ENCODE assay signal across 1 cellular context in the genomic region with DNA sequence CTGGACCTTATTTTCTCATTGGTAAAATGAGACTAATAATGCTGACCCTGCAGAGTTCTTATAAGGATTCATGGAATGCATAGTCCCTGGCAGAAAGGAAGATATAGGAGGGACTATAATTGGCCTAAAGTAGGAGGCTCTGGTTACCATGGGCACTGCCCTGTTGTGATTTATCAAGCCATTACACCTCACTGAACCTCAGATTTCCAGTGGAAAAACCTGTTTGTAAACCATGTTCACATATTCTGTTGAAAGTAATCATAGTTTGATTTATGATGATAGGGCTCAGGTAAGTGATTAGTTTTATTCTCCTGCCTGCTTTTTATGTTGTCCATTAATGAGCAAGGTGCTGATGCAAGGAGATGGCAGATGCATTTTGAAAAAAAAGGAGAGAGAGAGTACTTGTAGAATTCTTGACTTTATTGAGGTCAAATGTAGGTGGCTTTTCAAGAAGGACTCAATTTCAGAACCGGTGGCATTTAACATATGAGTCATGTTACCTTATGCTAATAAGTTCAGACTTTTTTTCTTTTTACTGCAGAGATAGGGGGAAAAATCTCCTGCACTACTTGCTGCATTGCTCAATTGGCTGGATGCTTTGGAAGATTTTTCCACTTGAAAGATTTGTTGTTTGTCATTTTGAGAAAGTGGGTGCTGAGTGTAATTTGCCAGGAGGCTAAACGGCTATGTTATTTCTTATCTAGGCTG.
A peak's percentile ranks its signal among the peaks of the same experiment; 100 is the strongest.
TF ChIP-seq lines count a peak whose summit lies in the region.

No MANE protein-coding gene starts in this region.

TF ChIP-seq in HEK293, 187 proteins besides CTCF, POLR2A, EP300 and RAD21 (continued from another document and continues in another):
- TF ChIP-seq, protein P1, sequence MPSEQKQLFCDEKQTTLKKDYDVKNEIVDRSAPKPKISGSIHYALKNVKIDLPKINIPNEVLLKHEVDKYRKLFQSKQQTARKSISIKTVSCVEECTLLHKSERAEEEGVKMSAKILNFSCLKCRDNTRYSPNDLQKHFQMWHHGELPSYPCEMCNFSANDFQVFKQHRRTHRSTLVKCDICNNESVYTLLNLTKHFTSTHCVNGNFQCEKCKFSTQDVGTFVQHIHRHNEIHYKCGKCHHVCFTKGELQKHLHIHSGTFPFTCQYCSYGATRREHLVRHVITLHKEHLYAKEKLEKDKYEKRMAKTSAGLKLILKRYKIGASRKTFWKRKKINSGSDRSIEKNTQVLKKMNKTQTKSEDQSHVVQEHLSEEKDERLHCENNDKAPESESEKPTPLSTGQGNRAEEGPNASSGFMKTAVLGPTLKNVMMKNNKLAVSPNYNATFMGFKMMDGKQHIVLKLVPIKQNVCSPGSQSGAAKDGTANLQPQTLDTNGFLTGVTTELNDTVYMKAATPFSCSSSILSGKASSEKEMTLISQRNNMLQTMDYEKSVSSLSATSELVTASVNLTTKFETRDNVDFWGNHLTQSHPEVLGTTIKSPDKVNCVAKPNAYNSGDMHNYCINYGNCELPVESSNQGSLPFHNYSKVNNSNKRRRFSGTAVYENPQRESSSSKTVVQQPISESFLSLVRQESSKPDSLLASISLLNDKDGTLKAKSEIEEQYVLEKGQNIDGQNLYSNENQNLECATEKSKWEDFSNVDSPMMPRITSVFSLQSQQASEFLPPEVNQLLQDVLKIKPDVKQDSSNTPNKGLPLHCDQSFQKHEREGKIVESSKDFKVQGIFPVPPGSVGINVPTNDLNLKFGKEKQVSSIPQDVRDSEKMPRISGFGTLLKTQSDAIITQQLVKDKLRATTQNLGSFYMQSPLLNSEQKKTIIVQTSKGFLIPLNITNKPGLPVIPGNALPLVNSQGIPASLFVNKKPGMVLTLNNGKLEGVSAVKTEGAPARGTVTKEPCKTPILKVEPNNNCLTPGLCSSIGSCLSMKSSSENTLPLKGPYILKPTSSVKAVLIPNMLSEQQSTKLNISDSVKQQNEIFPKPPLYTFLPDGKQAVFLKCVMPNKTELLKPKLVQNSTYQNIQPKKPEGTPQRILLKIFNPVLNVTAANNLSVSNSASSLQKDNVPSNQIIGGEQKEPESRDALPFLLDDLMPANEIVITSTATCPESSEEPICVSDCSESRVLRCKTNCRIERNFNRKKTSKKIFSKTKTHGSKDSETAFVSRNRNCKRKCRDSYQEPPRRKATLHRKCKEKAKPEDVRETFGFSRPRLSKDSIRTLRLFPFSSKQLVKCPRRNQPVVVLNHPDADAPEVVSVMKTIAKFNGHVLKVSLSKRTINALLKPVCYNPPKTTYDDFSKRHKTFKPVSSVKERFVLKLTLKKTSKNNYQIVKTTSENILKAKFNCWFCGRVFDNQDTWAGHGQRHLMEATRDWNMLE (tag by site-specific recombination; conservative IDR thresholded peaks at IDR 0.05; ENCODE audit: low read depth), result no peak
- TF ChIP-seq, protein P2, sequence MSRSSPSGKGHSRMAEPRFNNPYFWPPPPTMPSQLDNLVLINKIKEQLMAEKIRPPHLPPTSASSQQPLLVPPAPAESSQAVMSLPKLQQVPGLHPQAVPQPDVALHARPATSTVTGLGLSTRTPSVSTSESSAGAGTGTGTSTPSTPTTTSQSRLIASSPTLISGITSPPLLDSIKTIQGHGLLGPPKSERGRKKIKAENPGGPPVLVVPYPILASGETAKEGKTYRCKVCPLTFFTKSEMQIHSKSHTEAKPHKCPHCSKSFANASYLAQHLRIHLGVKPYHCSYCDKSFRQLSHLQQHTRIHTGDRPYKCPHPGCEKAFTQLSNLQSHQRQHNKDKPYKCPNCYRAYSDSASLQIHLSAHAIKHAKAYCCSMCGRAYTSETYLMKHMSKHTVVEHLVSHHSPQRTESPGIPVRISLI (tag by site-specific recombination; IDR thresholded peaks at IDR 0.05), result peak; percentile 81
- TF ChIP-seq, protein P3, sequence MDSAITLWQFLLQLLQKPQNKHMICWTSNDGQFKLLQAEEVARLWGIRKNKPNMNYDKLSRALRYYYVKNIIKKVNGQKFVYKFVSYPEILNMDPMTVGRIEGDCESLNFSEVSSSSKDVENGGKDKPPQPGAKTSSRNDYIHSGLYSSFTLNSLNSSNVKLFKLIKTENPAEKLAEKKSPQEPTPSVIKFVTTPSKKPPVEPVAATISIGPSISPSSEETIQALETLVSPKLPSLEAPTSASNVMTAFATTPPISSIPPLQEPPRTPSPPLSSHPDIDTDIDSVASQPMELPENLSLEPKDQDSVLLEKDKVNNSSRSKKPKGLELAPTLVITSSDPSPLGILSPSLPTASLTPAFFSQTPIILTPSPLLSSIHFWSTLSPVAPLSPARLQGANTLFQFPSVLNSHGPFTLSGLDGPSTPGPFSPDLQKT (IDR thresholded peaks at IDR 0.05; ENCODE audit: borderline replicate concordance, low read depth, low read length), result no peak
- TF ChIP-seq GLI2 (tag by site-specific recombination; IDR thresholded peaks at IDR 0.05; ENCODE audit: borderline replicate concordance, low read depth), result no peak
- TF ChIP-seq, protein P4, sequence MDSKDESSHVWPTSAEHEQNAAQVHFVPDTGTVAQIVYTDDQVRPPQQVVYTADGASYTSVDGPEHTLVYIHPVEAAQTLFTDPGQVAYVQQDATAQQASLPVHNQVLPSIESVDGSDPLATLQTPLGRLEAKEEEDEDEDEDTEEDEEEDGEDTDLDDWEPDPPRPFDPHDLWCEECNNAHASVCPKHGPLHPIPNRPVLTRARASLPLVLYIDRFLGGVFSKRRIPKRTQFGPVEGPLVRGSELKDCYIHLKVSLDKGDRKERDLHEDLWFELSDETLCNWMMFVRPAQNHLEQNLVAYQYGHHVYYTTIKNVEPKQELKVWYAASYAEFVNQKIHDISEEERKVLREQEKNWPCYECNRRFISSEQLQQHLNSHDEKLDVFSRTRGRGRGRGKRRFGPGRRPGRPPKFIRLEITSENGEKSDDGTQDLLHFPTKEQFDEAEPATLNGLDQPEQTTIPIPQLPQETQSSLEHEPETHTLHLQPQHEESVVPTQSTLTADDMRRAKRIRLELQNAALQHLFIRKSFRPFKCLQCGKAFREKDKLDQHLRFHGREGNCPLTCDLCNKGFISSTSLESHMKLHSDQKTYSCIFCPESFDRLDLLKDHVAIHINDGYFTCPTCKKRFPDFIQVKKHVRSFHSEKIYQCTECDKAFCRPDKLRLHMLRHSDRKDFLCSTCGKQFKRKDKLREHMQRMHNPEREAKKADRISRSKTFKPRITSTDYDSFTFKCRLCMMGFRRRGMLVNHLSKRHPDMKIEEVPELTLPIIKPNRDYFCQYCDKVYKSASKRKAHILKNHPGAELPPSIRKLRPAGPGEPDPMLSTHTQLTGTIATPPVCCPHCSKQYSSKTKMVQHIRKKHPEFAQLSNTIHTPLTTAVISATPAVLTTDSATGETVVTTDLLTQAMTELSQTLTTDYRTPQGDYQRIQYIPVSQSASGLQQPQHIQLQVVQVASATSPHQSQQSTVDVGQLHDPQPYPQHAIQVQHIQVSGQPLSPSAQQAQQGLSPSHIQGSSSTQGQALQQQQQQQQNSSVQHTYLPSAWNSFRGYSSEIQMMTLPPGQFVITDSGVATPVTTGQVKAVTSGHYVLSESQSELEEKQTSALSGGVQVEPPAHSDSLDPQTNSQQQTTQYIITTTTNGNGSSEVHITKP (tag by site-specific recombination; IDR thresholded peaks at IDR 0.05), result peak; percentile 10
- TF ChIP-seq BCL11A (tag by site-specific recombination; IDR thresholded peaks at IDR 0.05; ENCODE audit: low read depth), result 0 out of 2 replicates have a peak, but pooled peaks have one; percentile 13
- no peak for TF ChIP-seq ZNF600 (tag by site-specific recombination; IDR thresholded peaks at IDR 0.05)
- TF ChIP-seq, protein P5, sequence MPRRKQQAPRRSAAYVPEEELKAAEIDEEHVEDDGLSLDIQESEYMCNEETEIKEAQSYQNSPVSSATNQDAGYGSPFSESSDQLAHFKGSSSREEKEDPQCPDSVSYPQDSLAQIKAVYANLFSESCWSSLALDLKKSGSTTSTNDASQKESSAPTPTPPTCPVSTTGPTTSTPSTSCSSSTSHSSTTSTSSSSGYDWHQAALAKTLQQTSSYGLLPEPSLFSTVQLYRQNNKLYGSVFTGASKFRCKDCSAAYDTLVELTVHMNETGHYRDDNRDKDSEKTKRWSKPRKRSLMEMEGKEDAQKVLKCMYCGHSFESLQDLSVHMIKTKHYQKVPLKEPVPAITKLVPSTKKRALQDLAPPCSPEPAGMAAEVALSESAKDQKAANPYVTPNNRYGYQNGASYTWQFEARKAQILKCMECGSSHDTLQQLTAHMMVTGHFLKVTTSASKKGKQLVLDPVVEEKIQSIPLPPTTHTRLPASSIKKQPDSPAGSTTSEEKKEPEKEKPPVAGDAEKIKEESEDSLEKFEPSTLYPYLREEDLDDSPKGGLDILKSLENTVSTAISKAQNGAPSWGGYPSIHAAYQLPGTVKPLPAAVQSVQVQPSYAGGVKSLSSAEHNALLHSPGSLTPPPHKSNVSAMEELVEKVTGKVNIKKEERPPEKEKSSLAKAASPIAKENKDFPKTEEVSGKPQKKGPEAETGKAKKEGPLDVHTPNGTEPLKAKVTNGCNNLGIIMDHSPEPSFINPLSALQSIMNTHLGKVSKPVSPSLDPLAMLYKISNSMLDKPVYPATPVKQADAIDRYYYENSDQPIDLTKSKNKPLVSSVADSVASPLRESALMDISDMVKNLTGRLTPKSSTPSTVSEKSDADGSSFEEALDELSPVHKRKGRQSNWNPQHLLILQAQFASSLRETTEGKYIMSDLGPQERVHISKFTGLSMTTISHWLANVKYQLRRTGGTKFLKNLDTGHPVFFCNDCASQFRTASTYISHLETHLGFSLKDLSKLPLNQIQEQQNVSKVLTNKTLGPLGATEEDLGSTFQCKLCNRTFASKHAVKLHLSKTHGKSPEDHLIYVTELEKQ (tag by site-specific recombination; IDR thresholded peaks at IDR 0.05; ENCODE audit: borderline replicate concordance), result 0 out of 2 replicates have a peak, but pooled peaks have one; percentile 43
- TF ChIP-seq, protein P6, sequence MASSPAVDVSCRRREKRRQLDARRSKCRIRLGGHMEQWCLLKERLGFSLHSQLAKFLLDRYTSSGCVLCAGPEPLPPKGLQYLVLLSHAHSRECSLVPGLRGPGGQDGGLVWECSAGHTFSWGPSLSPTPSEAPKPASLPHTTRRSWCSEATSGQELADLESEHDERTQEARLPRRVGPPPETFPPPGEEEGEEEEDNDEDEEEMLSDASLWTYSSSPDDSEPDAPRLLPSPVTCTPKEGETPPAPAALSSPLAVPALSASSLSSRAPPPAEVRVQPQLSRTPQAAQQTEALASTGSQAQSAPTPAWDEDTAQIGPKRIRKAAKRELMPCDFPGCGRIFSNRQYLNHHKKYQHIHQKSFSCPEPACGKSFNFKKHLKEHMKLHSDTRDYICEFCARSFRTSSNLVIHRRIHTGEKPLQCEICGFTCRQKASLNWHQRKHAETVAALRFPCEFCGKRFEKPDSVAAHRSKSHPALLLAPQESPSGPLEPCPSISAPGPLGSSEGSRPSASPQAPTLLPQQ (tag by site-specific recombination; IDR thresholded peaks at IDR 0.05), result no peak
- TF ChIP-seq, protein P7, sequence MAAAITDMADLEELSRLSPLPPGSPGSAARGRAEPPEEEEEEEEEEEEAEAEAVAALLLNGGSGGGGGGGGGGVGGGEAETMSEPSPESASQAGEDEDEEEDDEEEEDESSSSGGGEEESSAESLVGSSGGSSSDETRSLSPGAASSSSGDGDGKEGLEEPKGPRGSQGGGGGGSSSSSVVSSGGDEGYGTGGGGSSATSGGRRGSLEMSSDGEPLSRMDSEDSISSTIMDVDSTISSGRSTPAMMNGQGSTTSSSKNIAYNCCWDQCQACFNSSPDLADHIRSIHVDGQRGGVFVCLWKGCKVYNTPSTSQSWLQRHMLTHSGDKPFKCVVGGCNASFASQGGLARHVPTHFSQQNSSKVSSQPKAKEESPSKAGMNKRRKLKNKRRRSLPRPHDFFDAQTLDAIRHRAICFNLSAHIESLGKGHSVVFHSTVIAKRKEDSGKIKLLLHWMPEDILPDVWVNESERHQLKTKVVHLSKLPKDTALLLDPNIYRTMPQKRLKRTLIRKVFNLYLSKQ (tag by site-specific recombination; IDR thresholded peaks at IDR 0.05; ENCODE audit: borderline replicate concordance), result no peak
- peak; percentile 43; the same call in 1 of the 2 replicates for TF ChIP-seq ZNF24 (tag by site-specific recombination; IDR thresholded peaks at IDR 0.05)
- peak; percentile 49; the same call in 1 of the 2 replicates for TF ChIP-seq SP7 (tag by site-specific recombination; IDR thresholded peaks at IDR 0.05)
- TF ChIP-seq ZNF433 (tag by site-specific recombination; IDR thresholded peaks at IDR 0.05; ENCODE audit: low read depth), result no peak
- peak; percentile 64 for TF ChIP-seq ZNF629 (tag by site-specific recombination; IDR thresholded peaks at IDR 0.05)
- peak; percentile 39; the same call in 1 of the 2 replicates for TF ChIP-seq ZEB2 (tag by site-specific recombination; IDR thresholded peaks at IDR 0.05)
- no peak for TF ChIP-seq ZBTB21 (tag by site-specific recombination; IDR thresholded peaks at IDR 0.05)
- TF ChIP-seq SCRT1 (tag by site-specific recombination; IDR thresholded peaks at IDR 0.05; ENCODE audit: borderline replicate concordance), result 0 out of 2 replicates have a peak, but pooled peaks have one; percentile 36
- no peak for TF ChIP-seq ZNF112 (tag by site-specific recombination; IDR thresholded peaks at IDR 0.05)
- TF ChIP-seq, protein P8, sequence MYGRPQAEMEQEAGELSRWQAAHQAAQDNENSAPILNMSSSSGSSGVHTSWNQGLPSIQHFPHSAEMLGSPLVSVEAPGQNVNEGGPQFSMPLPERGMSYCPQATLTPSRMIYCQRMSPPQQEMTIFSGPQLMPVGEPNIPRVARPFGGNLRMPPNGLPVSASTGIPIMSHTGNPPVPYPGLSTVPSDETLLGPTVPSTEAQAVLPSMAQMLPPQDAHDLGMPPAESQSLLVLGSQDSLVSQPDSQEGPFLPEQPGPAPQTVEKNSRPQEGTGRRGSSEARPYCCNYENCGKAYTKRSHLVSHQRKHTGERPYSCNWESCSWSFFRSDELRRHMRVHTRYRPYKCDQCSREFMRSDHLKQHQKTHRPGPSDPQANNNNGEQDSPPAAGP (tag by site-specific recombination; IDR thresholded peaks at IDR 0.05), result no peak
- TF ChIP-seq ZNF391 (tag by site-specific recombination; IDR thresholded peaks at IDR 0.05; ENCODE audit: borderline replicate concordance, low read depth), result no peak
- TF ChIP-seq ZFP69B (tag by site-specific recombination; IDR thresholded peaks at IDR 0.05), result 0 out of 2 replicates have a peak, but pooled peaks have one; percentile 24
- TF ChIP-seq, protein P9, sequence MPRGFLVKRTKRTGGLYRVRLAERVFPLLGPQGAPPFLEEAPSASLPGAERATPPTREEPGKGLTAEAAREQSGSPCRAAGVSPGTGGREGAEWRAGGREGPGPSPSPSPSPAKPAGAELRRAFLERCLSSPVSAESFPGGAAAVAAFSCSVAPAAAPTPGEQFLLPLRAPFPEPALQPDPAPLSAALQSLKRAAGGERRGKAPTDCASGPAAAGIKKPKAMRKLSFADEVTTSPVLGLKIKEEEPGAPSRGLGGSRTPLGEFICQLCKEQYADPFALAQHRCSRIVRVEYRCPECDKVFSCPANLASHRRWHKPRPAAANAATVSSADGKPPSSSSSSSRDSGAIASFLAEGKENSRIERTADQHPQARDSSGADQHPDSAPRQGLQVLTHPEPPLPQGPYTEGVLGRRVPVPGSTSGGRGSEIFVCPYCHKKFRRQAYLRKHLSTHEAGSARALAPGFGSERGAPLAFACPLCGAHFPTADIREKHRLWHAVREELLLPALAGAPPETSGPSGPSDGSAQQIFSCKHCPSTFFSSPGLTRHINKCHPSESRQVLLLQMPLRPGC (tag by site-specific recombination; IDR thresholded peaks at IDR 0.05), result peak; percentile 34; the same call in 1 of the 2 replicates
- TF ChIP-seq GLIS2 (tag by site-specific recombination; IDR thresholded peaks at IDR 0.05), result no peak
- TF ChIP-seq ZNF155 (tag by site-specific recombination; IDR thresholded peaks at IDR 0.05), result no peak
- peak; percentile 65 for TF ChIP-seq SCRT2 (tag by site-specific recombination; IDR thresholded peaks at IDR 0.05)
